ENCODE assay signal across 1 cellular context in the genomic region with DNA sequence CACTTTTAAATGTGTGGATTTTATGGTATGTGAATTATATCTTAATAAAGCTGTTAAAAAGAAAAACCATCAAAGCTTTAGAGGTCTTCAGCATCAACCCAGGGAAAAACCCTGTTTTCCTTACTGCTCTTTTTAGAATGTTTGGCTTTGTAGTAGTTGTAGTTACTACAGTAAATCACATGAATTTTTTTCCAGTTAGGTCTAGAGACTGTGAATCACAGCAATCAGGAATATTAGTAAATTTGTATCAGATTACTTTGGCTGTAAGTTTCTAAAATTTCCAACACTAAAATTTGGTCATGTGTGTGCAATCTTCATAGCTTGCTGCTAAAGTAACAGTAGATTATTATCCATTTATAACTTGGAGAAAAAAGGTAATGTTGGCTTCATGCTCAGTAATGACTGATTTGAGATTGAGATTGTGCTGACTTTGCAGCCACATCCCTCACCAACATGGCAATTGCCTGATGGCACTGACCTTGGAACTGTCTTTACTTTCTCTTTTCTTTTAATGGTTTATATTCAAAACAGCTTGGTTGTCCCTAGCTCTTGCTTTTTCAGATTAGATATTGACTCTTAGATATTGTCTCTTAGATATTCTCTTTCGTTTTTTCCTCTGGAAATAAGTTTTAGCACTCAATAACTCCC.
A peak's percentile ranks its signal among the peaks of the same experiment; 100 is the strongest.
TF ChIP-seq lines count a peak whose summit lies in the region.

No MANE protein-coding gene starts in this region.

TF ChIP-seq in HepG2, 621 proteins besides CTCF, POLR2A, EP300 and RAD21:
- TF ChIP-seq ZNF446 (CRISPR knock-in tag; IDR thresholded peaks at IDR 0.05) = no peak
- no peak for TF ChIP-seq ZNF619 (CRISPR knock-in tag; IDR thresholded peaks at IDR 0.05)
- TF ChIP-seq CENPX (CRISPR knock-in tag; IDR thresholded peaks at IDR 0.05) = no peak
- peak; percentile 76 to 84 for TF ChIP-seq MAFK (conservative IDR thresholded peaks at IDR 0.05 in 1 of 2, IDR thresholded peaks at IDR 0.05 in 1 of 2; ENCODE audit: low read length in 2 of 2)
- peak; percentile 76 for TF ChIP-seq MAFF (IDR thresholded peaks at IDR 0.05; ENCODE audit: low read depth, low read length)
- TF ChIP-seq ZNF24 (IDR thresholded peaks at IDR 0.05) = no peak
- TF ChIP-seq, protein P1, sequence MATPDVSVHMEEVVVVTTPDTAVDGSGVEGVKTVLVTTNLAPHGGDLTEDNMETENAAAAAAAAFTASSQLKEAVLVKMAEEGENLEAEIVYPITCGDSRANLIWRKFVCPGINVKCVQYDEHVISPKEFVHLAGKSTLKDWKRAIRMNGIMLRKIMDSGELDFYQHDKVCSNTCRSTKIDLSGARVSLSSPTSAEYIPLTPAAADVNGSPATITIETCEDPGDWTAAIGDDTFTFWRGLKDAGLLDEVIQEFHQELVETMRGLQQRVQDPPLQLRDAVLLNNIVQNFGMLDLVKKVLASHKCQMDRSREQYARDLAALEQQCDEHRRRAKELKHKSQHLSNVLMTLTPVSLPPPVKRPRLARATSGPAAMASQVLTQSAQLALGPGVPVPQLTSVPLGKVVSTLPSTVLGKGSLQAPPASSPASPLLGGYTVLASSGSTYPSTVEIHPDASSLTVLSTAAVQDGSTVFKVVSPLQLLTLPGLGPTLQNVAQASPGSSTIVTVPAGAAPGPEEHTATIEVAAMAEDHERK (CRISPR knock-in tag; IDR thresholded peaks at IDR 0.05; ENCODE audit: low read depth) = no peak
- TF ChIP-seq, protein P2, sequence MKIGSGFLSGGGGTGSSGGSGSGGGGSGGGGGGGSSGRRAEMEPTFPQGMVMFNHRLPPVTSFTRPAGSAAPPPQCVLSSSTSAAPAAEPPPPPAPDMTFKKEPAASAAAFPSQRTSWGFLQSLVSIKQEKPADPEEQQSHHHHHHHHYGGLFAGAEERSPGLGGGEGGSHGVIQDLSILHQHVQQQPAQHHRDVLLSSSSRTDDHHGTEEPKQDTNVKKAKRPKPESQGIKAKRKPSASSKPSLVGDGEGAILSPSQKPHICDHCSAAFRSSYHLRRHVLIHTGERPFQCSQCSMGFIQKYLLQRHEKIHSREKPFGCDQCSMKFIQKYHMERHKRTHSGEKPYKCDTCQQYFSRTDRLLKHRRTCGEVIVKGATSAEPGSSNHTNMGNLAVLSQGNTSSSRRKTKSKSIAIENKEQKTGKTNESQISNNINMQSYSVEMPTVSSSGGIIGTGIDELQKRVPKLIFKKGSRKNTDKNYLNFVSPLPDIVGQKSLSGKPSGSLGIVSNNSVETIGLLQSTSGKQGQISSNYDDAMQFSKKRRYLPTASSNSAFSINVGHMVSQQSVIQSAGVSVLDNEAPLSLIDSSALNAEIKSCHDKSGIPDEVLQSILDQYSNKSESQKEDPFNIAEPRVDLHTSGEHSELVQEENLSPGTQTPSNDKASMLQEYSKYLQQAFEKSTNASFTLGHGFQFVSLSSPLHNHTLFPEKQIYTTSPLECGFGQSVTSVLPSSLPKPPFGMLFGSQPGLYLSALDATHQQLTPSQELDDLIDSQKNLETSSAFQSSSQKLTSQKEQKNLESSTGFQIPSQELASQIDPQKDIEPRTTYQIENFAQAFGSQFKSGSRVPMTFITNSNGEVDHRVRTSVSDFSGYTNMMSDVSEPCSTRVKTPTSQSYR (CRISPR knock-in tag; IDR thresholded peaks at IDR 0.05; ENCODE audit: borderline replicate concordance) = no peak
- TF ChIP-seq, protein P3, sequence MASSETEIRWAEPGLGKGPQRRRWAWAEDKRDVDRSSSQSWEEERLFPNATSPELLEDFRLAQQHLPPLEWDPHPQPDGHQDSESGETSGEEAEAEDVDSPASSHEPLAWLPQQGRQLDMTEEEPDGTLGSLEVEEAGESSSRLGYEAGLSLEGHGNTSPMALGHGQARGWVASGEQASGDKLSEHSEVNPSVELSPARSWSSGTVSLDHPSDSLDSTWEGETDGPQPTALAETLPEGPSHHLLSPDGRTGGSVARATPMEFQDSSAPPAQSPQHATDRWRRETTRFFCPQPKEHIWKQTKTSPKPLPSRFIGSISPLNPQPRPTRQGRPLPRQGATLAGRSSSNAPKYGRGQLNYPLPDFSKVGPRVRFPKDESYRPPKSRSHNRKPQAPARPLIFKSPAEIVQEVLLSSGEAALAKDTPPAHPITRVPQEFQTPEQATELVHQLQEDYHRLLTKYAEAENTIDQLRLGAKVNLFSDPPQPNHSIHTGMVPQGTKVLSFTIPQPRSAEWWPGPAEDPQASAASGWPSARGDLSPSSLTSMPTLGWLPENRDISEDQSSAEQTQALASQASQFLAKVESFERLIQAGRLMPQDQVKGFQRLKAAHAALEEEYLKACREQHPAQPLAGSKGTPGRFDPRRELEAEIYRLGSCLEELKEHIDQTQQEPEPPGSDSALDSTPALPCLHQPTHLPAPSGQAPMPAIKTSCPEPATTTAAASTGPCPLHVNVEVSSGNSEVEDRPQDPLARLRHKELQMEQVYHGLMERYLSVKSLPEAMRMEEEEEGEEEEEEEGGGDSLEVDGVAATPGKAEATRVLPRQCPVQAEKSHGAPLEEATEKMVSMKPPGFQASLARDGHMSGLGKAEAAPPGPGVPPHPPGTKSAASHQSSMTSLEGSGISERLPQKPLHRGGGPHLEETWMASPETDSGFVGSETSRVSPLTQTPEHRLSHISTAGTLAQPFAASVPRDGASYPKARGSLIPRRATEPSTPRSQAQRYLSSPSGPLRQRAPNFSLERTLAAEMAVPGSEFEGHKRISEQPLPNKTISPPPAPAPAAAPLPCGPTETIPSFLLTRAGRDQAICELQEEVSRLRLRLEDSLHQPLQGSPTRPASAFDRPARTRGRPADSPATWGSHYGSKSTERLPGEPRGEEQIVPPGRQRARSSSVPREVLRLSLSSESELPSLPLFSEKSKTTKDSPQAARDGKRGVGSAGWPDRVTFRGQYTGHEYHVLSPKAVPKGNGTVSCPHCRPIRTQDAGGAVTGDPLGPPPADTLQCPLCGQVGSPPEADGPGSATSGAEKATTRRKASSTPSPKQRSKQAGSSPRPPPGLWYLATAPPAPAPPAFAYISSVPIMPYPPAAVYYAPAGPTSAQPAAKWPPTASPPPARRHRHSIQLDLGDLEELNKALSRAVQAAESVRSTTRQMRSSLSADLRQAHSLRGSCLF (CRISPR knock-in tag; IDR thresholded peaks at IDR 0.05; ENCODE audit: borderline replicate concordance) = no peak
- TF ChIP-seq FLYWCH1 (CRISPR knock-in tag; IDR thresholded peaks at IDR 0.05) = no peak
- TF ChIP-seq HOXA5 (CRISPR knock-in tag; IDR thresholded peaks at IDR 0.05) = no peak
- TF ChIP-seq MAF1 (CRISPR knock-in tag; IDR thresholded peaks at IDR 0.05; ENCODE audit: borderline replicate concordance) = no peak
